ENCODE assay signal across 30 cellular contexts in the genomic region with DNA sequence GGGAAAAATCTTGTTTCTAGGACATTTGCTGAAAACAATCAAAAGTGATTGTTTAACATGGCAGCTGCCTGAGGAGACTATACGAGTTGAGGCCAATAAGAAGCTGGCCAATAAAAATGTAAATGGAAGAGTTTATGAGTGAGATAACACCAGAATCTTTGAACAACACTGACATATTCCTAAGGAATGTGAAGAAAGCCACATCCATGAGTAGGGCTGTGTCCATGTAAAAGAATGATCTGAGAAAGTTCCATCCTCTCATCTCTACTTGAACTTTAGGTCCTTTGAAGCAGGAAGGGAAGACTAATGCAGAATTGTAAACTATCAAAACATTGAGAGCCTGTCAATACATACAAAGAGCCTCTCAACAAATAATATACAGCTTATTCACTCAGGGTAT. TPM values are rescaled to one million over a fixed set of nuclear protein-coding genes. Genes with fewer than 3 reads are reported as not detected.
A peak's percentile ranks its signal among the peaks of the same experiment; 100 is the strongest.
DNase-seq lines count a peak whose midpoint lies in the region; ATAC-seq and TF ChIP-seq lines count a peak whose summit lies in the region.
"Had no signal": no experiment of that assay in that cellular context is flagged by ENCODE, and none has a peak within 500 bp of the region (broad histone marks: within the 10 kb centered on the region; RNA-seq: fewer than 3 reads in every experiment).

No MANE protein-coding gene starts in this region.

- H3K4me1 Mint-ChIP-seq in activated T-cell treated with anti-CD3 and anti-CD28 coated beads, Interleukin-2, amount 50 U/mL, for 24 hours (ENCODE audit: low read depth): peaks cover 5% of the 10 kb centered on the region
- H3K4me1 Mint-ChIP-seq: activated B cell treated with CpG ODN at 0.5 μM for 24 hours, nephron had no signal

- no peak overlapping the region for H3K4me3 ChIP-seq in epithelial cell of esophagus (ENCODE audit: low read length)
- H3K4me3 ChIP-seq in left lung: no peak overlapping the region
- H3K4me3 ChIP-seq in dorsolateral prefrontal cortex: no peak overlapping the region
- H3K4me3 ChIP-seq: GM23338, heart left ventricle, K562, sigmoid colon, SK-N-MC, tibial artery had no signal

- TF ChIP-seq CTCF in epithelial cell of esophagus (IDR thresholded peaks at IDR 0.05; ENCODE audit: insufficient read depth, low read depth, low read length, missing control alignments): no peak
- TF ChIP-seq CTCF in left lung (IDR thresholded peaks at IDR 0.05): no peak
- TF ChIP-seq CTCF in dorsolateral prefrontal cortex (IDR thresholded peaks at IDR 0.05 in 54 of 56, conservative IDR thresholded peaks at IDR 0.05 in 2 of 56; ENCODE audit: low read depth in 1 of 56, partially characterized antibody in 56 of 56): no peak

- peak; percentile 37 for DNase-seq in ELR (ENCODE audit: low read depth)
- peak; percentile 43 for DNase-seq in NCI-H226
- peak; percentile 22 for DNase-seq in epithelial cell of esophagus (ENCODE audit: low read depth)
- peak; percentile 15 for DNase-seq in non-pigmented ciliary epithelial cell (ENCODE audit: low read depth)
- DNase-seq in NCI-H748 treated with DMSO at 0.1 percent for 48 hours (lab: John Stamatoyannopoulos, UW): no peak
- DNase-seq in activated T-cell treated with anti-CD3 and anti-CD28 coated beads, Interleukin-2, amount 50 U/mL, for 24 hours: no peak
- no peak for DNase-seq in left lung
- DNase-seq in dorsolateral prefrontal cortex: no peak
- DNase-seq: activated B cell treated with CpG ODN at 0.5 μM for 24 hours; activated CD4-positive, alpha-beta T cell treated with anti-CD3 and anti-CD28 coated beads, Interleukin-2, amount 10 ng/mL, durations not matched to agents 7 days and 5 days; activated effector memory CD4-positive, alpha-beta T cell treated with Interleukin-2 at 50 U/mL for 16 hours; C1 segment of cervical spinal cord; COR-L47; DMS53; effector CD8-positive, alpha-beta T cell; GDM1; heart left ventricle; MM.1S; NCI-H1105 treated with DMSO at 0.1 percent for 48 hours; NCI-H1930; sigmoid colon; stimulated activated CD4-positive, alpha-beta T cell treated with anti-CD3 and anti-CD28 coated beads, Interleukin-4, amount 100 ng/mL, for 24 hours; tibial artery had no signal

- H3K4me1 ChIP-seq in left lung: no peaks in the 10 kb centered on the region
- H3K4me1 ChIP-seq: sigmoid colon had no signal

- H3K36me3 Mint-ChIP-seq in activated T-cell treated with anti-CD3 and anti-CD28 coated beads, Interleukin-2, amount 50 U/mL, for 24 hours (ENCODE audit: low read depth): no peaks in the 10 kb centered on the region

- no peak overlapping the region for H3K27ac Mint-ChIP-seq in activated T-cell treated with anti-CD3 and anti-CD28 coated beads, Interleukin-2, amount 50 U/mL, for 24 hours
- H3K27ac Mint-ChIP-seq: activated B cell treated with CpG ODN at 0.5 μM for 24 hours; activated CD4-positive, alpha-beta T cell treated with anti-CD3 and anti-CD28 coated beads, Interleukin-2, amount 10 ng/mL, durations not matched to agents 7 days and 5 days; activated naive CD4-positive, alpha-beta T cell treated with anti-CD3 and anti-CD28 coated beads, Interleukin-2, amount 50 U/mL, for 72 hours; GM23338; nephron had no signal

- ATAC-seq in left lung: no peak
- ATAC-seq: activated naive CD4-positive, alpha-beta T cell treated with anti-CD3 and anti-CD28 coated beads, Interleukin-2, amount 50 U/mL, for 72 hours; GM23338; heart left ventricle; K562 had no signal

- H3K4me3 Mint-ChIP-seq in activated T-cell treated with anti-CD3 and anti-CD28 coated beads, Interleukin-2, amount 50 U/mL, for 24 hours: no peak overlapping the region
- H3K4me3 Mint-ChIP-seq: activated B cell treated with CpG ODN at 0.5 μM for 24 hours; activated CD4-positive, alpha-beta T cell treated with anti-CD3 and anti-CD28 coated beads, Interleukin-2, amount 10 ng/mL, durations not matched to agents 7 days and 5 days; GM23338; nephron had no signal

- no peaks in the 10 kb centered on the region for H3K9me3 ChIP-seq in left lung
- H3K9me3 ChIP-seq: sigmoid colon had no signal

- peaks cover 5% of the 10 kb centered on the region for H3K9me3 Mint-ChIP-seq in activated T-cell treated with anti-CD3 and anti-CD28 coated beads, Interleukin-2, amount 50 U/mL, for 24 hours
- H3K9me3 Mint-ChIP-seq: activated CD4-positive, alpha-beta T cell treated with anti-CD3 and anti-CD28 coated beads, Interleukin-2, amount 10 ng/mL, durations not matched to agents 7 days and 5 days had no signal

- intact Hi-C loops in left lung (cut with DNase I) (no loop called here), dorsolateral prefrontal cortex (cut with DNase I) (no loop called here)

- H3K27me3 ChIP-seq in left lung (no peaks in the 10 kb centered on the region), dorsolateral prefrontal cortex (no peaks in the 10 kb centered on the region)
- H3K27me3 ChIP-seq: heart left ventricle, sigmoid colon, tibial artery had no signal

- H3K36me3 ChIP-seq in left lung: no peaks in the 10 kb centered on the region
- H3K36me3 ChIP-seq: heart left ventricle, sigmoid colon, tibial artery had no signal

- H3K27ac ChIP-seq in left lung: no peak overlapping the region
- H3K27ac ChIP-seq in dorsolateral prefrontal cortex: no peak overlapping the region
- H3K27ac ChIP-seq: epithelial cell of prostate, heart left ventricle, RWPE1, sigmoid colon, SK-N-MC, tibial artery had no signal

- H3K27me3 Mint-ChIP-seq in activated T-cell treated with anti-CD3 and anti-CD28 coated beads, Interleukin-2, amount 50 U/mL, for 24 hours: no peaks in the 10 kb centered on the region

RNA-seq across cellular contexts. Expression of gene CHORDC1, which starts 6.9 kb away (rescaled TPM):
- total RNA-seq in left lung (10 to 100 TPM; 26.6 to 42.0 TPM), dorsolateral prefrontal cortex (100 to 1,000 TPM in 41 of 120 experiments, 10 to 100 TPM in 79; 42.4 to 320 (median 86.6) TPM)

Comparison
In these comparisons a context has a peak if more than half of its experiments do, and no peak if none do; other contexts are left out.
1. DNase-seq: peak in ELR (single experiment), NCI-H226 (single experiment), epithelial cell of esophagus (single experiment) and non-pigmented ciliary epithelial cell (single experiment); none in NCI-H748 treated with DMSO at 0.1 percent for 48 hours (single experiment), activated T-cell treated with anti-CD3 and anti-CD28 coated beads, Interleukin-2, amount 50 U/mL, for 24 hours (single experiment), left lung (0 of 2) and dorsolateral prefrontal cortex (0 of 10).